Comparison of ENCODE assay signal across 12 cellular contexts in the genomic region with DNA sequence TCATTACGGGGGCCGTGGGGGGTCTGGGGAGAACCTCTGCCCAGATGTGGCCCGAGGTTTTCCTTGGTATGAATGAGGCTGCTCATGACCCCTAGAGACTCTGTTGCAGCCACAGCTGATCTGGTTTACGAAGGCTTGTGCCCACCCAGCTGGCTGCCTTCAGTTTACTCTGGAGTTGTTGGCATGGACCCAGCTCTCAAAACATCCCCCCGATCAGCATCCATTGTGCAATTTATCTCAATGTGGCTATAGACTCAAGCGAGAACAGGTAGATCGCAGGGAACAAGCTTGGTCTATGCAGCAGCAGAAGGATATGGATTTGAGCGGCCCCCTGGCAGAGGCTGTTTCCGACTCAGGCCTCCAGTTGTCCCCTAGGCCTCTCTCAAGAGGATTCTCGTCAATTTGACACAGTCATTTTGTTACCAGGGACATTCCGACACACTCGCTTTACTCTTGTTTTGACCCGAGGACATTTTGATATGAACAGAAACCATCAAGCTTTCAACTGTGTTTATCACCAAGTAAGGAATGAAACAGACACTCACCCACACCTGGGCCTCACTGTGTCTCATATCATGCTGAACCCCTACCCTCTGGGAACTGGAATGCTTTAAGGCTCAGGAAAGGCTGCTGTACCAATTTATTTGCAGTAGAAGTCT.
DNase-seq lines count a peak whose midpoint lies in the region; ATAC-seq and TF ChIP-seq lines count a peak whose summit lies in the region.
"Had no signal": no experiment of that assay in that cellular context is flagged by ENCODE, and none has a peak within 500 bp of the region (broad histone marks: within the 10 kb centered on the region; RNA-seq: fewer than 3 reads in every experiment).

No MANE protein-coding gene starts in this region.

- H3K36me3 ChIP-seq in suprapubic skin, result no peaks in the 10 kb centered on the region
- H3K36me3 ChIP-seq: esophagus squamous epithelium had no signal

- no peak overlapping the region for H3K4me3 ChIP-seq in suprapubic skin
- H3K4me3 ChIP-seq: esophagus squamous epithelium, lung had no signal

- peaks cover 76 to 77% of the 10 kb centered on the region in 2 donors for H3K4me1 Mint-ChIP-seq in effector memory CD8-positive, alpha-beta T cell (ENCODE audit: low read depth in 2 of 2)

- H3K27ac Mint-ChIP-seq in effector memory CD8-positive, alpha-beta T cell, result peak overlapping the region; percentile 92 to 98

- peaks cover 20% of the 10 kb centered on the region for H3K4me1 ChIP-seq in suprapubic skin

- 79% methylated on average over 13 of the region's 13 CpGs for WGBS in suprapubic skin

- TF ChIP-seq EP300 in suprapubic skin (IDR thresholded peaks at IDR 0.05), result no peak

- H3K9me3 Mint-ChIP-seq in effector memory CD8-positive, alpha-beta T cell, result peaks cover 4 to 7% of the 10 kb centered on the region in 2 donors

- no peak overlapping the region for H3K27ac ChIP-seq in suprapubic skin
- H3K27ac ChIP-seq: esophagus squamous epithelium had no signal

- no peaks in the 10 kb centered on the region for H3K9me3 ChIP-seq in suprapubic skin
- H3K9me3 ChIP-seq: esophagus squamous epithelium had no signal

- TF ChIP-seq CTCF in suprapubic skin (IDR thresholded peaks at IDR 0.05), result no peak

- ATAC-seq in GM18505 (IDR thresholded peaks at IDR 0.05; ENCODE audit: unreplicated experiment), result peak; percentile 59
- peak; percentile 62 for ATAC-seq in GM19463 (IDR thresholded peaks at IDR 0.05; ENCODE audit: unreplicated experiment)
- peak; percentile 65 for ATAC-seq in HG03159 (IDR thresholded peaks at IDR 0.05; ENCODE audit: unreplicated experiment)
- no peak for ATAC-seq in effector memory CD8-positive, alpha-beta T cell (replicated peaks)

- peaks cover 14% of the 10 kb centered on the region for H3K36me3 Mint-ChIP-seq in effector memory CD8-positive, alpha-beta T cell (ENCODE audit: insufficient read depth)

- no peaks in the 10 kb centered on the region for H3K27me3 ChIP-seq in suprapubic skin
- H3K27me3 ChIP-seq: esophagus squamous epithelium had no signal

- DNase-seq in effector memory CD8-positive, alpha-beta T cell, result no peak
- DNase-seq in anterior cingulate cortex (lab: John Stamatoyannopoulos, UW), result no peak
- no peak for DNase-seq in suprapubic skin (ENCODE audit: low spot score in 2 of 2)
- no peak for DNase-seq in NCI-H226
- no peak for DNase-seq in HuH-7.5 (ENCODE audit: low spot score)
- DNase-seq: esophagus squamous epithelium, GF-D8, IMR-90 had no signal

- H3K27me3 Mint-ChIP-seq in effector memory CD8-positive, alpha-beta T cell, result no peaks in the 10 kb centered on the region

- no peak for TF ChIP-seq POLR2A in GM18505 (IDR thresholded peaks at IDR 0.05; ENCODE audit: borderline replicate concordance, extremely low read depth, insufficient read depth, insufficient read length)
- no peak for TF ChIP-seq POLR2A in suprapubic skin (IDR thresholded peaks at IDR 0.05)

- H3K4me3 Mint-ChIP-seq in effector memory CD8-positive, alpha-beta T cell, result peak overlapping the region; percentile 62 to 64
